In genomic region chr9:137882506-137882821, GRCh38 we compare ENCODE assay signal across 11 cellular contexts. TPM values are rescaled to one million over a fixed set of nuclear protein-coding genes. Genes with fewer than 3 reads are reported as not detected.
"Had no signal": no experiment of that assay in that cellular context is flagged by ENCODE, and none has a peak within 500 bp of the region (broad histone marks: within the 10 kb centered on the region; RNA-seq: fewer than 3 reads in every experiment).

No MANE protein-coding gene starts in this region.

- H3K4me1 ChIP-seq: HAP-1 had no signal

- H3K36me3 ChIP-seq: HAP-1 had no signal

- H3K9ac ChIP-seq: GM23248 had no signal

- H3K27ac ChIP-seq: GM23248, HL-60 had no signal

- H3K9me3 ChIP-seq: HAP-1 had no signal

- DNase-seq: GM23248, GOT3, H7, HFFc6, KBM-7 had no signal

- ATAC-seq: HCT116, HepG2 had no signal

- H3K4me3 ChIP-seq: GM23248, HAP-1 had no signal

- H2AFZ ChIP-seq: GM23248 had no signal

RNA-seq across cellular contexts. Expression of gene CACNA1B, which starts 4.9 kb away (rescaled TPM):
- total RNA-seq: GM23248, H4, HFFc6 had no signal
- polyA plus RNA-seq: GM23248, IgD-negative memory B cell had no signal
